ENCODE assay signal across 15 cellular contexts in genomic region chr9:122190597-122191381, GRCh38. TPM values are rescaled to one million over a fixed set of nuclear protein-coding genes. Genes with fewer than 3 reads are reported as not detected.
DNase-seq lines count a peak whose midpoint lies in the region; ATAC-seq, FAIRE-seq and TF ChIP-seq lines count a peak whose summit lies in the region.
"Had no signal": no experiment of that assay in that cellular context is flagged by ENCODE, and none has a peak within 500 bp of the region (broad histone marks: within the 10 kb centered on the region; RNA-seq: fewer than 3 reads in every experiment).

No MANE protein-coding gene starts in this region.

- no peak overlapping the region for H3K27ac Mint-ChIP-seq in activated CD8-positive, alpha-beta memory T cell treated with anti-CD3 and anti-CD28 coated beads, Interleukin-2, amount 10 ng/mL, durations not matched to agents 7 days and 5 days
- H3K27ac Mint-ChIP-seq in chondrocyte (ENCODE audit: unreplicated experiment) (no peak overlapping the region), type B pancreatic cell (no peak overlapping the region)
- H3K27ac Mint-ChIP-seq: immature natural killer cell, nephron progenitor cell had no signal

- no peaks in the 10 kb centered on the region for H3K9me3 Mint-ChIP-seq in activated CD8-positive, alpha-beta memory T cell treated with anti-CD3 and anti-CD28 coated beads, Interleukin-2, amount 10 ng/mL, durations not matched to agents 7 days and 5 days (ENCODE audit: low read depth)
- no peaks in the 10 kb centered on the region for H3K9me3 Mint-ChIP-seq in chondrocyte (ENCODE audit: low read depth)
- H3K9me3 Mint-ChIP-seq in type B pancreatic cell = no peaks in the 10 kb centered on the region
- H3K9me3 Mint-ChIP-seq: brain, immature natural killer cell, nephron progenitor cell had no signal

- CTCF ChIA-PET in activated CD8-positive, alpha-beta memory T cell treated with anti-CD3 and anti-CD28 coated beads, Interleukin-2, amount 10 ng/mL, durations not matched to agents 7 days and 5 days (lab: Charles Lee) = no interaction called here

- peak overlapping the region in 1 of 59 donors; percentile 23 for H3K27ac ChIP-seq in dorsolateral prefrontal cortex

- peak; percentile 43 for DNase-seq in activated CD8-positive, alpha-beta memory T cell treated with anti-CD3 and anti-CD28 coated beads, Interleukin-2, amount 10 ng/mL, durations not matched to agents 7 days and 5 days
- no peak for DNase-seq in activated CD8-positive, alpha-beta memory T cell treated with anti-CD3 and anti-CD28 coated beads, Interleukin-2, amount 50 U/mL, for 4 hours
- peak; percentile 40 to 49 for DNase-seq in NCI-H187 (lab: John Stamatoyannopoulos, UW)
- peak in 7 of 10 donors; percentile 36 to 78 (median 55) for DNase-seq in dorsolateral prefrontal cortex
- DNase-seq in posterior vena cava (ENCODE audit: low spot score) = peak; percentile 73
- no peak for DNase-seq in D721Med (ENCODE audit: insufficient read length, low spot score)
- no peak for DNase-seq in chondrocyte (ENCODE audit: low spot score)
- DNase-seq in type B pancreatic cell (ENCODE audit: extremely low spot score, unreplicated experiment) = no peak
- DNase-seq: immature natural killer cell; NCI-H1105; stimulated activated naive CD4-positive, alpha-beta T cell had no signal

- no peak overlapping the region for H3K4me3 ChIP-seq in dorsolateral prefrontal cortex

- TF ChIP-seq CTCF in dorsolateral prefrontal cortex (IDR thresholded peaks at IDR 0.05 in 54 of 56, conservative IDR thresholded peaks at IDR 0.05 in 2 of 56; ENCODE audit: low read depth in 1 of 56, partially characterized antibody in 56 of 56) (peak in 1 of 56 donors; percentile 15), D721Med (IDR thresholded peaks at IDR 0.05; ENCODE audit: insufficient read depth, missing control alignments) (no peak), chondrocyte (IDR thresholded peaks at IDR 0.05) (no peak), type B pancreatic cell (conservative IDR thresholded peaks at IDR 0.05) (no peak)

- H3K4me1 Mint-ChIP-seq in activated CD8-positive, alpha-beta memory T cell treated with anti-CD3 and anti-CD28 coated beads, Interleukin-2, amount 10 ng/mL, durations not matched to agents 7 days and 5 days = no peaks in the 10 kb centered on the region
- H3K4me1 Mint-ChIP-seq in chondrocyte (ENCODE audit: low read depth) = peaks cover 13% of the 10 kb centered on the region
- peaks cover 23% of the 10 kb centered on the region for H3K4me1 Mint-ChIP-seq in type B pancreatic cell (ENCODE audit: unreplicated experiment)
- H3K4me1 Mint-ChIP-seq: immature natural killer cell had no signal

- no peak for FAIRE-seq in D721Med (lab: Jason Lieb, UNC)

- no peaks in the 10 kb centered on the region for H3K27me3 ChIP-seq in dorsolateral prefrontal cortex

- ATAC-seq in activated CD8-positive, alpha-beta memory T cell treated with anti-CD3 and anti-CD28 coated beads, Interleukin-2, amount 10 ng/mL, durations not matched to agents 7 days and 5 days = peak; percentile 27

- peaks cover 7% of the 10 kb centered on the region for H3K27me3 Mint-ChIP-seq in activated CD8-positive, alpha-beta memory T cell treated with anti-CD3 and anti-CD28 coated beads, Interleukin-2, amount 10 ng/mL, durations not matched to agents 7 days and 5 days
- H3K27me3 Mint-ChIP-seq in chondrocyte (ENCODE audit: low read depth) (peaks cover 32% of the 10 kb centered on the region), type B pancreatic cell (peaks cover 3% of the 10 kb centered on the region)

- no peak overlapping the region for H3K4me3 Mint-ChIP-seq in activated CD8-positive, alpha-beta memory T cell treated with anti-CD3 and anti-CD28 coated beads, Interleukin-2, amount 10 ng/mL, durations not matched to agents 7 days and 5 days
- no peak overlapping the region for H3K4me3 Mint-ChIP-seq in chondrocyte (ENCODE audit: unreplicated experiment)
- no peak overlapping the region for H3K4me3 Mint-ChIP-seq in type B pancreatic cell
- H3K4me3 Mint-ChIP-seq: brain, immature natural killer cell, nephron progenitor cell had no signal

- intact Hi-C loops in dorsolateral prefrontal cortex (cut with DNase I) (no loop called here), posterior vena cava (cut with DNase I) (no loop called here)

- H3K36me3 Mint-ChIP-seq in activated CD8-positive, alpha-beta memory T cell treated with anti-CD3 and anti-CD28 coated beads, Interleukin-2, amount 10 ng/mL, durations not matched to agents 7 days and 5 days = no peaks in the 10 kb centered on the region
- no peaks in the 10 kb centered on the region for H3K36me3 Mint-ChIP-seq in chondrocyte (ENCODE audit: low read depth)
- H3K36me3 Mint-ChIP-seq in type B pancreatic cell = no peaks in the 10 kb centered on the region
- H3K36me3 Mint-ChIP-seq: brain, immature natural killer cell had no signal

RNA-seq across cellular contexts. Expression of gene MORN5, which starts 31.1 kb away (rescaled TPM):
- not detected for total RNA-seq in activated CD8-positive, alpha-beta memory T cell treated with anti-CD3 and anti-CD28 coated beads, Interleukin-2, amount 10 ng/mL, durations not matched to agents 7 days and 5 days
- total RNA-seq in dorsolateral prefrontal cortex = 1 to 10 TPM in 113 of 120 experiments, under 1 TPM in 3, not detected in 4; 0.79 to 8.3 (median 3.3) TPM
- 1 to 10 TPM in 1 of 2 donors, under 1 TPM in 1; 0.95 to 1.5 TPM for total RNA-seq in posterior vena cava
- not detected in 3 replicates for total RNA-seq in chondrocyte
- total RNA-seq in type B pancreatic cell (ENCODE audit: low replicate concordance) = 0.88 and 2.1 TPM in 2 replicates
- total RNA-seq: epithelial cell of proximal tubule; T-helper 1 cell treated with Interleukin-12 subunit alpha and Interleukin-12 subunit beta and Interleukin-4 antibody, amounts not matched to agents 30 ng/mL and 1 ng/mL, for 36 hours had no signal

RNA-seq across cellular contexts. Expression of gene NDUFA8, which starts 31.2 kb away (rescaled TPM):
- total RNA-seq in activated CD8-positive, alpha-beta memory T cell treated with anti-CD3 and anti-CD28 coated beads, Interleukin-2, amount 10 ng/mL, durations not matched to agents 7 days and 5 days = 10 to 100 TPM; 36.4 to 49.1 TPM
- total RNA-seq in dorsolateral prefrontal cortex (100 to 1,000 TPM in 34 of 120 experiments, 10 to 100 TPM in 86; 50.3 to 125 (median 89.3) TPM), posterior vena cava (10 to 100 TPM; 36.5 to 38.2 TPM), chondrocyte (47.9 to 62.6 TPM (median 49.7 TPM) in 3 replicates), type B pancreatic cell (ENCODE audit: low replicate concordance) (65.4 and 68.7 TPM in 2 replicates)

RNA-seq across cellular contexts. Expression of gene LHX6, which starts 38.0 kb away (rescaled TPM):
- total RNA-seq in activated CD8-positive, alpha-beta memory T cell treated with anti-CD3 and anti-CD28 coated beads, Interleukin-2, amount 10 ng/mL, durations not matched to agents 7 days and 5 days = not detected
- total RNA-seq in dorsolateral prefrontal cortex (10 to 100 TPM in 95 of 120 experiments, 1 to 10 TPM in 25; 4.6 to 27.9 (median 13.8) TPM), posterior vena cava (10 to 100 TPM in 1 of 2 donors, 1 to 10 TPM in 1; 8.3 to 23.6 TPM), chondrocyte (not detected in 3 replicates), type B pancreatic cell (ENCODE audit: low replicate concordance) (0.48 and 10.0 TPM in 2 replicates)
- total RNA-seq: T-helper 1 cell treated with Interleukin-12 subunit alpha and Interleukin-12 subunit beta and Interleukin-4 antibody, amounts not matched to agents 30 ng/mL and 1 ng/mL, for 36 hours had no signal

Comparison
In these comparisons a context has a peak if more than half of its experiments do, and no peak if none do; other contexts are left out.
1. DNase-seq: peak in activated CD8-positive, alpha-beta memory T cell treated with anti-CD3 and anti-CD28 coated beads, Interleukin-2, amount 10 ng/mL, durations not matched to agents 7 days and 5 days (single experiment), NCI-H187 (2 of 2), dorsolateral prefrontal cortex (7 of 10) and posterior vena cava (single experiment); none in activated CD8-positive, alpha-beta memory T cell treated with anti-CD3 and anti-CD28 coated beads, Interleukin-2, amount 50 U/mL, for 4 hours (single experiment), D721Med (single experiment), chondrocyte (single experiment) and type B pancreatic cell (single experiment).